ENCODE assay signal across 19 cellular contexts in the genomic region with DNA sequence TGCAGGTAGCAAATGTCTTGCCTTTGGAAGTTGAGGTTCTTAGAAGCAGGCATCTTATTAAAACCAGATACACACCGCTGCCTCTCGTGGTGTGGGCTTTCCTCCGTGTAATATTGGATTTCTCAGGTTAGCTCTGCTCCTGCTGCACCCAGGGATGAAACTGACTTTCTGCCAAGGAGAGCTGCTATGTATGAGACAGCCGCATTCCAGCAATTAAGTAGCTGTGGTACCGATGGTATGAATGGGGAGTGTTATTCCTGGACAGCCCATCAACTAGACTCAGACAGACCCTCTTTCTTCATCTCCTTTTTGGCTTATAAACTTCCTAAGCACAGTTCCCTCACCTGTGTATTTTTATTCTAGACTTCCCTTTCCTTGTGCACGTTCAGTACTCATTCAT. TPM values are rescaled to one million over a fixed set of nuclear protein-coding genes. Genes with fewer than 3 reads are reported as not detected.
"Had no signal": no experiment of that assay in that cellular context is flagged by ENCODE, and none has a peak within 500 bp of the region (broad histone marks: within the 10 kb centered on the region; RNA-seq: fewer than 3 reads in every experiment).

No MANE protein-coding gene starts in this region.

- H3K27ac Mint-ChIP-seq: activated naive CD4-positive, alpha-beta T cell treated with anti-CD3 and anti-CD28 coated beads, Interleukin-2, amount 50 U/mL, for 72 hours; immature natural killer cell; naive thymus-derived CD4-positive, alpha-beta T cell; type B pancreatic cell had no signal

- ATAC-seq: activated naive CD4-positive, alpha-beta T cell treated with anti-CD3 and anti-CD28 coated beads, Interleukin-2, amount 50 U/mL, for 72 hours; activated T-cell treated with anti-CD3 and anti-CD28 coated beads, Interleukin-2, amount 50 U/mL, for 4 hours; gastrocnemius medialis; mucosa of descending colon; naive thymus-derived CD4-positive, alpha-beta T cell had no signal

- H3K36me3 Mint-ChIP-seq: activated naive CD4-positive, alpha-beta T cell treated with anti-CD3 and anti-CD28 coated beads, Interleukin-2, amount 50 U/mL, for 72 hours; immature natural killer cell; type B pancreatic cell had no signal

- H3K27ac ChIP-seq: coronary artery, gastrocnemius medialis, WERI-Rb-1 had no signal

- DNase-seq: activated CD4-positive, alpha-beta T cell treated with anti-CD3 and anti-CD28 coated beads, Interleukin-2, amount 50 U/mL, for 48 hours; activated effector memory CD4-positive, alpha-beta T cell treated with Interleukin-2 at 50 U/mL for 16 hours; activated T-cell treated with anti-CD3 and anti-CD28 coated beads, Interleukin-2, amount 50 U/mL, for 4 hours; central memory CD4-positive, alpha-beta T cell; gastrocnemius medialis; heart left ventricle; immature natural killer cell; left cardiac atrium; mammary epithelial cell; mucosa of descending colon; naive thymus-derived CD4-positive, alpha-beta T cell; retina; stimulated activated CD4-positive, alpha-beta T cell treated with anti-CD3 and anti-CD28 coated beads, Interleukin-4, amount 100 ng/mL, for 1 hour; stimulated activated naive CD4-positive, alpha-beta T cell treated with Interleukin-2 at 50 U/mL for 16 hours; substantia nigra; WERI-Rb-1 had no signal

- H3K4me3 ChIP-seq: coronary artery, gastrocnemius medialis, heart left ventricle, mucosa of descending colon had no signal

- H3K4me1 Mint-ChIP-seq: immature natural killer cell; naive thymus-derived CD4-positive, alpha-beta T cell had no signal

- H3K9me3 ChIP-seq: gastrocnemius medialis, heart left ventricle, mucosa of descending colon had no signal

- H3K27me3 ChIP-seq: heart left ventricle had no signal

- H3K9me3 Mint-ChIP-seq: activated naive CD4-positive, alpha-beta T cell treated with anti-CD3 and anti-CD28 coated beads, Interleukin-2, amount 50 U/mL, for 72 hours; activated T-cell treated with anti-CD3 and anti-CD28 coated beads, Interleukin-2, amount 50 U/mL, for 4 hours; immature natural killer cell; type B pancreatic cell had no signal

- H3K4me3 Mint-ChIP-seq: activated T-cell treated with anti-CD3 and anti-CD28 coated beads, Interleukin-2, amount 50 U/mL, for 4 hours; immature natural killer cell; naive thymus-derived CD4-positive, alpha-beta T cell; type B pancreatic cell had no signal

- H3K36me3 ChIP-seq: gastrocnemius medialis, heart left ventricle, WERI-Rb-1 had no signal

- H3K4me1 ChIP-seq: gastrocnemius medialis had no signal

RNA-seq across cellular contexts. Expression of gene CAPN14, which starts 9.8 kb away (rescaled TPM):
- total RNA-seq: gastrocnemius medialis had no signal
- polyA plus RNA-seq: immature natural killer cell had no signal
